8 cellular contexts compared by ENCODE assay signal in genomic region chr17:45131616-45132301, GRCh38. TPM values are rescaled to one million over a fixed set of nuclear protein-coding genes. Genes with fewer than 3 reads are reported as not detected.
A peak's percentile ranks its signal among the peaks of the same experiment; 100 is the strongest.
DNase-seq lines count a peak whose midpoint lies in the region; ATAC-seq and TF ChIP-seq lines count a peak whose summit lies in the region.

No MANE protein-coding gene starts in this region.

- H3K9me3 Mint-ChIP-seq in activated T-helper 17 cell treated with anti-CD3 and anti-CD28 coated beads, Interleukin-2, amount 50 U/mL, for 72 hours = no peaks in the 10 kb centered on the region
- H3K9me3 Mint-ChIP-seq in glutamatergic neuron (ENCODE audit: unreplicated experiment) = peaks cover 7% of the 10 kb centered on the region

- H3K23ac ChIP-seq in trophoblast cell (ENCODE audit: low read length) = no peak overlapping the region

- no peaks in the 10 kb centered on the region for H3K36me3 Mint-ChIP-seq in activated T-helper 17 cell treated with anti-CD3 and anti-CD28 coated beads, Interleukin-2, amount 50 U/mL, for 72 hours (ENCODE audit: low read depth)
- no peaks in the 10 kb centered on the region for H3K36me3 Mint-ChIP-seq in glutamatergic neuron (ENCODE audit: unreplicated experiment)

- peak overlapping the region; percentile 59 for H2BK120ac ChIP-seq in trophoblast cell (ENCODE audit: insufficient read depth, low read length, poor library complexity)

- peak overlapping the region; percentile 46 for H4K8ac ChIP-seq in trophoblast cell (ENCODE audit: low read depth, low read length)

- peak overlapping the region; percentile 93 for H3K4me2 ChIP-seq in trophoblast cell (ENCODE audit: low read length)

- H4K12ac ChIP-seq in trophoblast cell (ENCODE audit: low read depth, low read length) = peak overlapping the region; percentile 63

- no peaks in the 10 kb centered on the region for H3K9me3 ChIP-seq in trophoblast cell (ENCODE audit: insufficient read depth, low read depth, low read length)

- peak overlapping the region; percentile 65 for H3K4ac ChIP-seq in trophoblast cell (ENCODE audit: low read depth, low read length)

- H3K4me1 Mint-ChIP-seq in activated T-helper 17 cell treated with anti-CD3 and anti-CD28 coated beads, Interleukin-2, amount 50 U/mL, for 72 hours = peaks cover 7% of the 10 kb centered on the region
- peaks cover 5% of the 10 kb centered on the region for H3K4me1 Mint-ChIP-seq in glutamatergic neuron (ENCODE audit: low read depth, unreplicated experiment)

- H4K91ac ChIP-seq in trophoblast cell (ENCODE audit: low read depth, low read length) = peak overlapping the region; percentile 60

- H2AK5ac ChIP-seq in trophoblast cell (ENCODE audit: low read length) = no peak overlapping the region

- peak overlapping the region; percentile 32 for H2AFZ ChIP-seq in trophoblast cell (ENCODE audit: insufficient read depth, low read length, poor library complexity)

- H3K79me2 ChIP-seq in trophoblast cell (ENCODE audit: control insufficient read depth, insufficient read depth, low read length, poor library complexity) = peaks cover 6% of the 10 kb centered on the region

- no peak for TF ChIP-seq POLR2A in NB4 (IDR thresholded peaks at IDR 0.05; ENCODE audit: extremely low read depth, insufficient read length)

- peak; percentile 63 for DNase-seq in NB4 (ENCODE audit: low read depth)
- peak; percentile 86 for DNase-seq in glutamatergic neuron
- peak; percentile 78 to 87 for DNase-seq in trophoblast cell
- DNase-seq in dedifferentiated amniotic fluid mesenchymal stem cell (ENCODE audit: extremely low spot score) = no peak

- peaks cover 42 to 49% of the 10 kb centered on the region in 2 experiments for H3K4me1 ChIP-seq in trophoblast cell (ENCODE audit: control insufficient read depth in 1 of 2, insufficient read depth in 2 of 2, low read length in 2 of 2)

- WGBS in trophoblast cell (ENCODE audit: extremely low coverage, insufficient coverage, insufficient read length) = no CpG with 5 or more reads among the region's 43 CpGs

- H2BK12ac ChIP-seq in trophoblast cell (ENCODE audit: low read length) = peak overlapping the region; percentile 11

- TF ChIP-seq CTCF in NB4 (IDR thresholded peaks at IDR 0.05; ENCODE audit: low read depth, low read length) (peak; percentile 75), glutamatergic neuron (IDR thresholded peaks at IDR 0.05; ENCODE audit: partially characterized antibody, unreplicated experiment) (peak; percentile 98)

- H3K27ac ChIP-seq in trophoblast cell (ENCODE audit: low read depth, low read length) = peak overlapping the region; percentile 58

- H3K79me1 ChIP-seq in trophoblast cell (ENCODE audit: low read length) = peaks cover 32% of the 10 kb centered on the region

- peak overlapping the region; percentile 33 for H3K14ac ChIP-seq in trophoblast cell (ENCODE audit: low read length)

- H3K4me3 Mint-ChIP-seq in activated T-helper 17 cell treated with anti-CD3 and anti-CD28 coated beads, Interleukin-2, amount 50 U/mL, for 72 hours = peak overlapping the region; percentile 42
- peak overlapping the region; percentile 30 for H3K4me3 Mint-ChIP-seq in glutamatergic neuron (ENCODE audit: unreplicated experiment)

- no peaks in the 10 kb centered on the region for H3K36me3 ChIP-seq in trophoblast cell (ENCODE audit: control insufficient read depth in 1 of 2, insufficient read depth in 2 of 2, low read length in 2 of 2)

- peak overlapping the region; percentile 61 for H3K18ac ChIP-seq in trophoblast cell (ENCODE audit: low read length)

- H3K27me3 ChIP-seq in trophoblast cell (ENCODE audit: insufficient read depth, low read length) = no peaks in the 10 kb centered on the region

- peak overlapping the region; percentile 8 for H2BK5ac ChIP-seq in trophoblast cell (ENCODE audit: low read depth, low read length, poor library complexity)

- H3K9ac ChIP-seq in trophoblast cell (ENCODE audit: low read length) = no peak overlapping the region

- no peak overlapping the region for H3K27ac Mint-ChIP-seq in activated T-helper 17 cell treated with anti-CD3 and anti-CD28 coated beads, Interleukin-2, amount 50 U/mL, for 72 hours
- no peak overlapping the region for H3K27ac Mint-ChIP-seq in glutamatergic neuron (ENCODE audit: unreplicated experiment)

- ATAC-seq in activated T-helper 17 cell treated with anti-CD3 and anti-CD28 coated beads, Interleukin-2, amount 50 U/mL, for 72 hours (replicated peaks) = no peak
- ATAC-seq in HG03342 (IDR thresholded peaks at IDR 0.05; ENCODE audit: unreplicated experiment) (no peak), HG02973 (IDR thresholded peaks at IDR 0.05; ENCODE audit: unreplicated experiment) (no peak)

- no peaks in the 10 kb centered on the region for H3K27me3 Mint-ChIP-seq in activated T-helper 17 cell treated with anti-CD3 and anti-CD28 coated beads, Interleukin-2, amount 50 U/mL, for 72 hours
- H3K27me3 Mint-ChIP-seq in glutamatergic neuron (ENCODE audit: unreplicated experiment) = peaks cover 4% of the 10 kb centered on the region

- H3K4me3 ChIP-seq in GM08714 (ENCODE audit: low read length) (peak overlapping the region; percentile 61), NB4 (ENCODE audit: low read depth, low read length) (peak overlapping the region; percentile 47), trophoblast cell (ENCODE audit: low read depth, low read length) (peak overlapping the region; percentile 80)

RNA-seq across cellular contexts. Expression of gene PLCD3, which starts 0.6 kb away (rescaled TPM):
- 1 to 10 TPM; 3.1 to 6.5 TPM for total RNA-seq in activated T-helper 17 cell treated with anti-CD3 and anti-CD28 coated beads, Interleukin-2, amount 50 U/mL, for 72 hours
- total RNA-seq in glutamatergic neuron (ENCODE audit: unreplicated experiment) = 6.2 TPM
- 53.9 and 61.0 TPM in 2 replicates for polyA plus RNA-seq in trophoblast cell (2013)

RNA-seq across cellular contexts. Expression of gene ACBD4, which starts 3.7 kb away (rescaled TPM):
- 10 to 100 TPM in 1 of 2 donors, 1 to 10 TPM in 1; 9.8 to 12.6 TPM for total RNA-seq in activated T-helper 17 cell treated with anti-CD3 and anti-CD28 coated beads, Interleukin-2, amount 50 U/mL, for 72 hours
- total RNA-seq in glutamatergic neuron (ENCODE audit: unreplicated experiment) = 3.7 TPM
- polyA plus RNA-seq in trophoblast cell (2013) = 3.8 TPM in 2 replicates

RNA-seq across cellular contexts. Expression of gene HEXIM1, which starts 16.5 kb away (rescaled TPM):
- total RNA-seq in activated T-helper 17 cell treated with anti-CD3 and anti-CD28 coated beads, Interleukin-2, amount 50 U/mL, for 72 hours = 10 to 100 TPM; 45.9 to 66.4 TPM
- 13.0 TPM for total RNA-seq in glutamatergic neuron (ENCODE audit: unreplicated experiment)
- polyA plus RNA-seq in trophoblast cell (2013) = 108 and 114 TPM in 2 replicates

RNA-seq across cellular contexts. Expression of gene HEXIM2, which starts 29.9 kb away (rescaled TPM):
- 1 to 10 TPM; 6.1 to 8.5 TPM for total RNA-seq in activated T-helper 17 cell treated with anti-CD3 and anti-CD28 coated beads, Interleukin-2, amount 50 U/mL, for 72 hours
- 8.4 TPM for total RNA-seq in glutamatergic neuron (ENCODE audit: unreplicated experiment)
- polyA plus RNA-seq in trophoblast cell (2013) = 4.2 and 4.3 TPM in 2 replicates
